ENCODE assay signal across 16 cellular contexts in the genomic region with DNA sequence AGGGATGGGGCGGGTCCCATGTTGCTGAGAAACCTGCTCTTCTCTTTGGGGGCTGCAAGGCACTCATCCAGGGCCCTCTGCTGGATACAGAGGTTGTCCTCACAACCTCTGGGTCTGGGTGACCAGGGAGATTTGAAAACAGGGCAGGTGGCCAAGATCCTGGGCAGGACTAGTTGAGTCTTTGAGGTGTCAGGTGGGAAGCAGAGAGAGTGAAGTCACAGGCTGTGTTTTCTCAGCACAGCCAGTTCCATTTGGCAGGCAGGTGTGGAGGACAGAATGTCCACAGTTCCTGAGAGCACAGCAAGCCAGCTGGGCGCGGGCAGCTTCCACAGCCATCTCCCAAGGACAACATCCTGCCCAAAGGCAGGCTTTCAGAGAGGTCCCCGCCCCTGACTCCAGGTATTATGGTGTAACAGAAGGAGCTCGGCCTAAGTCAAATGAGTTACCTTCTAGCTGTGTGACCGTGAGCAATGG.
DNase-seq lines count a peak whose midpoint lies in the region; ATAC-seq and TF ChIP-seq lines count a peak whose summit lies in the region.
"Had no signal": no experiment of that assay in that cellular context is flagged by ENCODE, and none has a peak within 500 bp of the region (broad histone marks: within the 10 kb centered on the region; RNA-seq: fewer than 3 reads in every experiment).

No MANE protein-coding gene starts in this region.

- no peak for TF ChIP-seq EP300 in stomach (IDR thresholded peaks at IDR 0.05)

- BruUV-seq in IMR-90 (replicated peaks; lab: Mats Ljungman, UMichigan), result no TSS peak

- H3K9me3 ChIP-seq in IMR-90 (ENCODE audit: control insufficient read depth, insufficient read depth, low read length) (peaks cover 3% of the 10 kb centered on the region; the same call in 1 of the 2 replicates), RWPE2 (ENCODE audit: severe bottlenecking) (no peaks in the 10 kb centered on the region), right atrium auricular region (peaks cover 0 to 8% of the 10 kb centered on the region in 2 donors), stomach (no peaks in the 10 kb centered on the region), SJCRH30 (replicated peaks) (no peaks in the 10 kb centered on the region)
- H3K9me3 ChIP-seq: adrenal gland, MG63 had no signal

- H3K9me1 ChIP-seq in IMR-90 (ENCODE audit: insufficient read depth, low read length), result no peaks in the 10 kb centered on the region; the same call in 1 of the 2 replicates

- H2BK120ac ChIP-seq in IMR-90 (ENCODE audit: low read depth, low read length), result no peak overlapping the region

- H3K4me1 Mint-ChIP-seq in HFFc6 (ENCODE audit: low read depth), result peaks cover 16% of the 10 kb centered on the region
- H3K4me1 Mint-ChIP-seq: CD14-positive monocyte had no signal

- H3K27ac Mint-ChIP-seq in HFFc6, result no peak overlapping the region
- H3K27ac Mint-ChIP-seq: dendritic cell treated with granulocyte-macrophage colony-stimulating factor and Interleukin-4, amounts not matched to agents 40 ng/mL and 50 ng/mL, for 4 days; T-helper 1 cell treated with Interleukin-12 subunit alpha and Interleukin-12 subunit beta and Interleukin-4 antibody, amounts not matched to agents 30 μg/mL and 1 μg/mL, for 36 hours had no signal

- in situ Hi-C loops in IMR-90 (cut with MboI; ENCODE audit: low sequenced_read_pairs), result no loop called here

- no peak overlapping the region for H4K8ac ChIP-seq in IMR-90 (ENCODE audit: low read depth in 2 of 2, low read length in 2 of 2)

- H3K36me3 ChIP-seq in IMR-90 (ENCODE audit: control insufficient read depth, insufficient read depth, low read length) (no peaks in the 10 kb centered on the region), RWPE2 (ENCODE audit: low read depth) (no peaks in the 10 kb centered on the region), right atrium auricular region (no peaks in the 10 kb centered on the region), stomach (no peaks in the 10 kb centered on the region), SJCRH30 (no peaks in the 10 kb centered on the region)
- H3K36me3 ChIP-seq: adrenal gland, MG63 had no signal

- H3K56ac ChIP-seq in IMR-90 (ENCODE audit: extremely low read depth, insufficient read depth, low read length), result no peak overlapping the region

- no peak overlapping the region for H3K4ac ChIP-seq in IMR-90 (ENCODE audit: low read depth, low read length)

- WGBS in IMR-90 (ENCODE audit: extremely low coverage in 2 of 2, insufficient read length in 1 of 2), 2 experiments, result no CpG with 5 or more reads among the region's 6 CpGs
- WGBS in stomach, 5 donors, result 23 to 59% (median 46%) methylated on average over 4 to 6 of the region's 6 CpGs

- no peaks in the 10 kb centered on the region for H4K20me1 ChIP-seq in IMR-90 (ENCODE audit: insufficient read depth, low read length)

- no peak overlapping the region for H2BK15ac ChIP-seq in IMR-90 (ENCODE audit: low read depth, low read length)

- H2AK5ac ChIP-seq in IMR-90 (ENCODE audit: low read depth, low read length), result peak overlapping the region; percentile 27; the same call in 1 of the 2 replicates

- no peak overlapping the region for H3K18ac ChIP-seq in IMR-90 (ENCODE audit: low read depth, low read length)

- dilution Hi-C loops in IMR-90 (cut with HindIII; ENCODE audit: low sequenced_read_pairs, unreplicated experiment), result no loop called here

- CTCF ChIA-PET in IMR-90 (lab: Yijun Ruan, JAX), result no interaction called here

- TF ChIP-seq RAD21 in IMR-90 (IDR thresholded peaks at IDR 0.05; ENCODE audit: low read length), result no peak

- H2AFZ ChIP-seq in IMR-90 (replicated peaks; ENCODE audit: low read length, poor library complexity), result no peak overlapping the region

- H3K14ac ChIP-seq in IMR-90 (replicated peaks; ENCODE audit: low read depth, low read length), result no peak overlapping the region

- H3K23ac ChIP-seq in IMR-90 (ENCODE audit: low read depth, low read length), result no peak overlapping the region

- peaks cover 7% of the 10 kb centered on the region; the same call in 1 of the 2 replicates for H3K9me3 Mint-ChIP-seq in HFFc6
- H3K9me3 Mint-ChIP-seq: dendritic cell treated with granulocyte-macrophage colony-stimulating factor and Interleukin-4, amounts not matched to agents 40 ng/mL and 50 ng/mL, for 4 days had no signal

- no peak for TF ChIP-seq POLR2A in IMR-90 (IDR thresholded peaks at IDR 0.05; ENCODE audit: low read depth, low read length)
- no peak for TF ChIP-seq POLR2A in stomach (IDR thresholded peaks at IDR 0.05)
- TF ChIP-seq POLR2A in GM18505 (IDR thresholded peaks at IDR 0.05; ENCODE audit: borderline replicate concordance, extremely low read depth, insufficient read depth, insufficient read length), result no peak

- no peak overlapping the region for H3K4me2 ChIP-seq in IMR-90 (ENCODE audit: low read depth, low read length)

- H3K27me3 ChIP-seq in IMR-90 (ENCODE audit: control insufficient read depth, insufficient read depth, low read length) (no peaks in the 10 kb centered on the region), RWPE2 (ENCODE audit: insufficient read depth, poor library complexity, severe bottlenecking) (no peaks in the 10 kb centered on the region), right atrium auricular region (no peaks in the 10 kb centered on the region), stomach (no peaks in the 10 kb centered on the region), SJCRH30 (no peaks in the 10 kb centered on the region; the same call in 1 of the 2 replicates)
- H3K27me3 ChIP-seq: adrenal gland, MG63 had no signal

- peaks cover 12% of the 10 kb centered on the region for H3K36me3 Mint-ChIP-seq in HFFc6 (ENCODE audit: low read depth)
- H3K36me3 Mint-ChIP-seq: CD14-positive monocyte had no signal

- POLR2A ChIA-PET in IMR-90 (lab: Charles Lee; ENCODE audit: unreplicated experiment), result no interaction called here

- H2BK5ac ChIP-seq in IMR-90 (ENCODE audit: low read depth, low read length, poor library complexity, severe bottlenecking), result no peak overlapping the region

- H4K5ac ChIP-seq in IMR-90 (ENCODE audit: low read depth, low read length), result no peak overlapping the region

- H3K9ac ChIP-seq in IMR-90 (ENCODE audit: low read depth, low read length), result no peak overlapping the region

- DNase-seq in IMR-90 (no peak), RWPE2 (ENCODE audit: low spot score) (no peak), right atrium auricular region (ENCODE audit: low spot score) (peak; percentile 61), stomach (peak; percentile 95), HFFc6 (no peak), SJCRH30 (no peak)
- DNase-seq: activated CD4-positive, alpha-beta T cell treated with anti-CD3 and anti-CD28 coated beads for 4 hours; activated T-cell treated with anti-CD3 and anti-CD28 coated beads, Interleukin-2, amount 50 U/mL, for 1 hour; MG63; NCI-H2227 treated with DMSO at 0.1 percent for 48 hours; stimulated activated CD8-positive, alpha-beta memory T cell treated with anti-CD3 and anti-CD28 coated beads, Interleukin-4, amount 100 ng/mL, for 48 hours had no signal

- no peak overlapping the region for H2BK20ac ChIP-seq in IMR-90 (ENCODE audit: low read depth, low read length)

- H3K4me1 ChIP-seq in IMR-90 (ENCODE audit: control insufficient read depth, insufficient read depth, low read length), result no peaks in the 10 kb centered on the region
- H3K4me1 ChIP-seq in RWPE2 (ENCODE audit: insufficient read depth, poor library complexity, severe bottlenecking), result no peaks in the 10 kb centered on the region
- peaks cover 0 to 8% of the 10 kb centered on the region in 2 donors for H3K4me1 ChIP-seq in right atrium auricular region
- peaks cover 11 to 42% (median 21%) of the 10 kb centered on the region in 4 donors for H3K4me1 ChIP-seq in stomach
- peaks cover 4% of the 10 kb centered on the region; the same call in 1 of the 2 replicates for H3K4me1 ChIP-seq in SJCRH30

- ATAC-seq in IMR-90 (ENCODE audit: low read depth) (no peak), RWPE2 (ENCODE audit: low read depth) (peak; percentile 25; the same call in 1 of the 3 replicates), GM18505 (IDR thresholded peaks at IDR 0.05; ENCODE audit: unreplicated experiment) (no peak)

- H3K27ac ChIP-seq in IMR-90 (ENCODE audit: insufficient read depth, low read length) (no peak overlapping the region), RWPE2 (ENCODE audit: poor library complexity, severe bottlenecking) (no peak overlapping the region), right atrium auricular region (peak overlapping the region; percentile 53 to 55), stomach (peak overlapping the region; percentile 55 to 85 (median 73)), SJCRH30 (no peak overlapping the region)
- H3K27ac ChIP-seq: adrenal gland had no signal

- no peak overlapping the region for H4K91ac ChIP-seq in IMR-90 (ENCODE audit: insufficient read depth, low read depth, low read length)

- no peaks in the 10 kb centered on the region for H3K79me1 ChIP-seq in IMR-90 (ENCODE audit: low read depth in 1 of 2, low read length in 2 of 2)

- no peak overlapping the region for H3K4me3 ChIP-seq in IMR-90 (ENCODE audit: insufficient read depth, low read depth, low read length)
- no peak overlapping the region for H3K4me3 ChIP-seq in RWPE2 (ENCODE audit: severe bottlenecking)
- no peak overlapping the region for H3K4me3 ChIP-seq in right atrium auricular region
- no peak overlapping the region for H3K4me3 ChIP-seq in stomach
- no peak overlapping the region for H3K4me3 ChIP-seq in SJCRH30
- H3K4me3 ChIP-seq: adrenal gland, MG63 had no signal

- H2AK9ac ChIP-seq in IMR-90 (replicated peaks; ENCODE audit: low read depth, low read length, poor library complexity), result no peak overlapping the region

- TF ChIP-seq CTCF in IMR-90 (conservative IDR thresholded peaks at IDR 0.05; ENCODE audit: low read depth, low read length) (no peak), RWPE2 (IDR thresholded peaks at IDR 0.05; ENCODE audit: poor library complexity, severe bottlenecking) (no peak), right atrium auricular region (IDR thresholded peaks at IDR 0.05) (peak in 1 of 2 donors; percentile 39), stomach (IDR thresholded peaks at IDR 0.05) (peak in 2 of 7 experiments; percentile 14 to 19), HFFc6 (IDR thresholded peaks at IDR 0.05) (no peak)

- peaks cover 6% of the 10 kb centered on the region for H3K27me3 Mint-ChIP-seq in HFFc6 (ENCODE audit: insufficient read depth)

- intact Hi-C loops in IMR-90 (cut with micrococcal nuclease) (loop anchor here (10.0 kb wide), 1 partner anchor 156 kb away; no protein-coding TSS in a partner anchor), stomach (cut with DNase I; ENCODE audit: low total_unique reads) (no loop called here)

- H3K4me3 Mint-ChIP-seq in HFFc6, result no peak overlapping the region
- H3K4me3 Mint-ChIP-seq: CD14-positive monocyte; dendritic cell treated with granulocyte-macrophage colony-stimulating factor and Interleukin-4, amounts not matched to agents 40 ng/mL and 50 ng/mL, for 4 days; T-helper 1 cell treated with Interleukin-12 subunit alpha and Interleukin-12 subunit beta and Interleukin-4 antibody, amounts not matched to agents 30 μg/mL and 1 μg/mL, for 36 hours had no signal

TF ChIP-seq in IMR-90, 13 proteins besides CTCF, POLR2A, EP300 and RAD21:
- no peak for TF ChIP-seq RFX5 (IDR thresholded peaks at IDR 0.05; ENCODE audit: low read depth, low read length)
- no peak for TF ChIP-seq FOS (IDR thresholded peaks at IDR 0.05; ENCODE audit: low read depth, low read length)

Comparison
In these comparisons a context has a peak if more than half of its experiments do, and no peak if none do; other contexts are left out.
1. DNase-seq: peak in right atrium auricular region (single experiment) and stomach (single experiment); none in IMR-90 (single experiment), RWPE2 (single experiment), HFFc6 (single experiment) and SJCRH30 (0 of 2).
2. H3K27ac ChIP-seq: peak in right atrium auricular region (2 of 2) and stomach (5 of 5); none in IMR-90 (single experiment), RWPE2 (single experiment) and SJCRH30 (single experiment).